In the genomic region with DNA sequence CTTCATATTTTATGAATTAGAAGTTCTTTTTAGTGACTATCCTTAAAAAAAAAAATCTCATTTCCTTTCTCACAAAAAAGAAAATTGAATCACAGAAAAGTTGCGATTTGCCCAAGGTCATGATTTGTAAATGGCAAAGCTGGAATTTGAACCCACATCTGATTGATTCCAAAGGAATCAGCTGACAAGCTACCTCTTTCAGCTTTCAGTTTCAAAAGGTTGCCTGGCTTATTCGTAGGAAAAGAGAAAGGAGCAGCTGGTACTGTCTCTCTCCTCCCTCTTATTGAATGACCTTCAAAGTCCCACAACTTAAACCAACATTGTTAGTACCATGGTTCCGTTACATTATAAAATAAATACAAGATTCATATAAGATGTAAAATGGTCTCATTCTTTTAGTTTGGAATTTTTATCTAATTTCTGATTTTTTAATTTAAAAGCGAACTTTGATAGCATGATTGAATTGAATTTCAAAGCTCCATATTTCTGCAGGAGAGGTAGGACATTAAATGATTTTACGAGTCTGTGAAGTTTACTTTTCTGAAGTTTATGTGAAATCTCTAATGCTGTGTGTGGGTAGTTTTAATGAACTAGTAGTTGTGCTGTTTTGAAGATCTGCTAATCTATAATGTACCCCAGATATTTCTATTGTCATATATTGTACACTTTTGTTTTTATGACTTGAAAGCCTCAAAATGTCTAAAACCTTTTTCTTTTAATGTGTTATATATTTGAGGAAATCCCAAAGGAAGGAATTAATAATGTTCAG, we compare ENCODE assay signal across 18 cellular contexts. TPM values are rescaled to one million over a fixed set of nuclear protein-coding genes. Genes with fewer than 3 reads are reported as not detected.
DNase-seq lines count a peak whose midpoint lies in the region; ATAC-seq, FAIRE-seq and TF ChIP-seq lines count a peak whose summit lies in the region.
"Had no signal": no experiment of that assay in that cellular context is flagged by ENCODE, and none has a peak within 500 bp of the region (broad histone marks: within the 10 kb centered on the region; RNA-seq: fewer than 3 reads in every experiment).

No MANE protein-coding gene starts in this region.

- H3K4me1 Mint-ChIP-seq in astrocyte (ENCODE audit: low read depth, unreplicated experiment): peaks cover 47% of the 10 kb centered on the region
- peaks cover 30% of the 10 kb centered on the region for H3K4me1 Mint-ChIP-seq in type B pancreatic cell (ENCODE audit: unreplicated experiment)

- TF ChIP-seq CTCF in astrocyte (IDR thresholded peaks at IDR 0.05; ENCODE audit: insufficient read depth, low read depth, low read length) (no peak), type B pancreatic cell (conservative IDR thresholded peaks at IDR 0.05) (no peak), gastroesophageal sphincter (IDR thresholded peaks at IDR 0.05) (no peak)

- intact Hi-C loops in left ventricle myocardium superior (cut with micrococcal nuclease): no loop called here
- intact Hi-C loops in left cardiac atrium (cut with DNase I): no loop called here

- no peak overlapping the region for H2AFZ ChIP-seq in astrocyte (ENCODE audit: low read depth, low read length)

- no peak overlapping the region for H3K9ac ChIP-seq in astrocyte (ENCODE audit: low read length)

- H4K20me1 ChIP-seq in astrocyte (ENCODE audit: insufficient read depth, low read length): no peaks in the 10 kb centered on the region

- H3K4me3 Mint-ChIP-seq in astrocyte (ENCODE audit: unreplicated experiment) (no peak overlapping the region), type B pancreatic cell (no peak overlapping the region)
- H3K4me3 Mint-ChIP-seq: activated naive CD8-positive, alpha-beta T cell treated with anti-CD3 and anti-CD28 coated beads, Interleukin-2, amount 10 ng/mL, durations not matched to agents 7 days and 5 days; memory B cell; stimulated activated memory B cell treated with anti-CD40 and anti-IgM and Interleukin-4, amounts not matched to agents 10 μg/mL and 1 μg/mL and 100 μg/mL, for 72 hours had no signal

- no peak overlapping the region for H3K4me3 ChIP-seq in astrocyte (ENCODE audit: insufficient read depth, low read depth, low read length)
- H3K4me3 ChIP-seq in gastroesophageal sphincter: no peak overlapping the region
- H3K4me3 ChIP-seq: SJCRH30 had no signal

- peaks cover 20% of the 10 kb centered on the region for H3K4me1 ChIP-seq in astrocyte (ENCODE audit: insufficient read depth, low read length)
- peaks cover 0 to 11% (median 0%) of the 10 kb centered on the region in 3 donors for H3K4me1 ChIP-seq in gastroesophageal sphincter
- H3K4me1 ChIP-seq: SJCRH30 had no signal

- H3K36me3 ChIP-seq in astrocyte (ENCODE audit: insufficient read depth, low read length): no peaks in the 10 kb centered on the region
- H3K36me3 ChIP-seq in gastroesophageal sphincter: no peaks in the 10 kb centered on the region
- H3K36me3 ChIP-seq: SJCRH30 had no signal

- H3K27ac ChIP-seq in astrocyte (ENCODE audit: low read depth, low read length) (peak overlapping the region; percentile 50), gastroesophageal sphincter (no peak overlapping the region)
- H3K27ac ChIP-seq: SJCRH30 had no signal

- H3K9me3 Mint-ChIP-seq in astrocyte (ENCODE audit: unreplicated experiment) (no peaks in the 10 kb centered on the region), type B pancreatic cell (peaks cover 4% of the 10 kb centered on the region)
- H3K9me3 Mint-ChIP-seq: activated naive CD8-positive, alpha-beta T cell treated with anti-CD3 and anti-CD28 coated beads, Interleukin-2, amount 10 ng/mL, durations not matched to agents 7 days and 5 days; memory B cell; stimulated activated memory B cell treated with anti-CD40 and anti-IgM and Interleukin-4, amounts not matched to agents 10 μg/mL and 1 μg/mL and 100 μg/mL, for 72 hours had no signal

- WGBS in gastroesophageal sphincter (ENCODE audit: low coverage in 1 of 2), 2 donors: 69 to 80% methylated on average over 5 of the region's 5 CpGs

- H3K9me3 ChIP-seq in astrocyte (ENCODE audit: insufficient read depth, low read depth, low read length): no peaks in the 10 kb centered on the region
- no peaks in the 10 kb centered on the region for H3K9me3 ChIP-seq in gastroesophageal sphincter
- H3K9me3 ChIP-seq: SJCRH30 had no signal

- ATAC-seq in left ventricle myocardium superior: peak; percentile 41
- no peak for ATAC-seq in left cardiac atrium
- peak; percentile 96 for ATAC-seq in left lobe of liver
- ATAC-seq in gastroesophageal sphincter: no peak
- no peak for ATAC-seq in GM19023 (IDR thresholded peaks at IDR 0.05; ENCODE audit: unreplicated experiment)
- ATAC-seq: stimulated activated memory B cell treated with anti-CD40 and anti-IgM and Interleukin-4, amounts not matched to agents 10 μg/mL and 1 μg/mL and 100 μg/mL, for 72 hours had no signal

- TF ChIP-seq POLR2A in gastroesophageal sphincter (IDR thresholded peaks at IDR 0.05): no peak

- no peak for TF ChIP-seq EP300 in gastroesophageal sphincter (IDR thresholded peaks at IDR 0.05)

- peaks cover 51% of the 10 kb centered on the region for H3K79me2 ChIP-seq in astrocyte (ENCODE audit: insufficient read depth, low read length)

- FAIRE-seq in astrocyte (lab: Jason Lieb, UNC): no peak
- FAIRE-seq: GM12892 had no signal

- no peaks in the 10 kb centered on the region for H3K27me3 ChIP-seq in astrocyte (ENCODE audit: insufficient read depth, low read length)
- no peaks in the 10 kb centered on the region for H3K27me3 ChIP-seq in gastroesophageal sphincter
- H3K27me3 ChIP-seq: SJCRH30 had no signal

- H3K27me3 Mint-ChIP-seq in astrocyte (ENCODE audit: low read depth, unreplicated experiment) (no peaks in the 10 kb centered on the region), type B pancreatic cell (no peaks in the 10 kb centered on the region)
- H3K27me3 Mint-ChIP-seq: activated naive CD8-positive, alpha-beta T cell treated with anti-CD3 and anti-CD28 coated beads, Interleukin-2, amount 10 ng/mL, durations not matched to agents 7 days and 5 days; memory B cell; stimulated activated memory B cell treated with anti-CD40 and anti-IgM and Interleukin-4, amounts not matched to agents 10 μg/mL and 1 μg/mL and 100 μg/mL, for 72 hours had no signal

- H3K27ac Mint-ChIP-seq in astrocyte (ENCODE audit: unreplicated experiment): peak overlapping the region; percentile 49
- peak overlapping the region; percentile 67 for H3K27ac Mint-ChIP-seq in type B pancreatic cell
- H3K27ac Mint-ChIP-seq: activated naive CD8-positive, alpha-beta T cell treated with anti-CD3 and anti-CD28 coated beads, Interleukin-2, amount 10 ng/mL, durations not matched to agents 7 days and 5 days; memory B cell; stimulated activated memory B cell treated with anti-CD40 and anti-IgM and Interleukin-4, amounts not matched to agents 10 μg/mL and 1 μg/mL and 100 μg/mL, for 72 hours had no signal

- no peak for DNase-seq in left ventricle myocardium superior
- no peak for DNase-seq in left cardiac atrium
- no peak for DNase-seq in astrocyte (ENCODE audit: low read depth)
- no peak for DNase-seq in left lobe of liver (ENCODE audit: low spot score)
- DNase-seq in type B pancreatic cell (ENCODE audit: extremely low spot score, unreplicated experiment): no peak
- no peak for DNase-seq in NCI-H526 treated with DMSO at 0.1 percent for 48 hours (lab: John Stamatoyannopoulos, UW)
- DNase-seq: activated naive CD8-positive, alpha-beta T cell treated with anti-CD3 and anti-CD28 coated beads, Interleukin-2, amount 10 ng/mL, durations not matched to agents 7 days and 5 days; effector CD4-positive, alpha-beta T cell; NCI-H1092 treated with DMSO at 0.1 percent for 48 hours; NCI-H526; SJCRH30; stimulated activated CD4-positive, alpha-beta T cell treated with anti-CD3 and anti-CD28 coated beads, Interleukin-4, amount 100 ng/mL, for 1 hour had no signal

- H3K36me3 Mint-ChIP-seq in astrocyte (ENCODE audit: low read depth, unreplicated experiment) (peaks cover 8% of the 10 kb centered on the region), type B pancreatic cell (peaks cover 15% of the 10 kb centered on the region)

- H3K4me2 ChIP-seq in astrocyte (ENCODE audit: low read length): peak overlapping the region; percentile 57

RNA-seq across cellular contexts. Expression of gene KCTD4, which starts 18.5 kb away (rescaled TPM):
- total RNA-seq in left ventricle myocardium superior (not detected), left cardiac atrium (not detected), astrocyte (0.41 and 0.64 TPM in 2 replicates), left lobe of liver (not detected), type B pancreatic cell (ENCODE audit: low replicate concordance) (not detected in 2 replicates), gastroesophageal sphincter (under 1 TPM in 1 of 4 donors, not detected in 3; 0.78 TPM)
- total RNA-seq: activated naive CD8-positive, alpha-beta T cell treated with anti-CD3 and anti-CD28 coated beads, Interleukin-2, amount 10 ng/mL, durations not matched to agents 7 days and 5 days; omental fat pad; SJCRH30 had no signal

Comparison
In these comparisons a context has a peak if more than half of its experiments do, and no peak if none do; other contexts are left out.
1. ATAC-seq: peak in left ventricle myocardium superior (single experiment) and left lobe of liver (single experiment); none in left cardiac atrium (0 of 2), gastroesophageal sphincter (single experiment) and GM19023 (single experiment).